29 cellular contexts compared by ENCODE assay signal in the genomic region with DNA sequence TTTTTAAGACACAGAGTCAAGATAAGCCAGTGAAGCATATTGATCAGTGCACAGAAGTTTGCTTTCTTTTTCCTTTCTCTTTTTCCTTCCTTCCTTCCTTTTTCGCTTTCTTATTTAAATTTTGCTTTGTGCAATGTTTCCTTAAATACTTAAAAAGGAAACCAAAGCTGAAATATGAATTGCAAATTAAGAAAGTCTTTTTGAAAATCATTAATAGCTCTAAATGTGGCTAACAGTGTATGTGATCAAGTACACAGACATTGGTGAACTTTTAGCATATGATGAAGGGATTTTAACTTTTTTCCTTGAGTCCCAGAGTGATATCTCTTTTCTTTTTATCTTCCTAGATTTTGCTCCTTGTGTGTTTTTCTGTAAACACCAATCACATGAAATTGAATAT.
"Had no signal": no experiment of that assay in that cellular context is flagged by ENCODE, and none has a peak within 500 bp of the region (broad histone marks: within the 10 kb centered on the region; RNA-seq: fewer than 3 reads in every experiment).

No MANE protein-coding gene starts in this region.

- H3K9ac ChIP-seq: neural progenitor cell, parathyroid adenoma had no signal

- H3K36me3 Mint-ChIP-seq: neural progenitor cell; stimulated activated effector memory CD8-positive, alpha-beta T cell treated with anti-CD3 and anti-CD28 coated beads, Interleukin-12 subunit alpha, Interleukin-12 subunit beta, amount 100 ng/mL, for 72 hours; type B pancreatic cell had no signal

- ATAC-seq: natural killer cell; psoas muscle; right cardiac atrium; right lobe of liver; stimulated activated effector memory CD8-positive, alpha-beta T cell treated with anti-CD3 and anti-CD28 coated beads, Interleukin-12 subunit alpha, Interleukin-12 subunit beta, amount 100 ng/mL, for 72 hours; stimulated activated naive CD8-positive, alpha-beta T cell treated with anti-CD3 and anti-CD28 coated beads, Interleukin-15, amount 100 ng/mL, for 72 hours; stimulated activated naive CD8-positive, alpha-beta T cell treated with anti-CD3 and anti-CD28 coated beads, Interleukin-15, Interleukin-2, amounts not matched to agents 100 U/mL and 50 U/mL, for 24 hours; upper lobe of right lung had no signal

- H3K4me2 ChIP-seq: neural progenitor cell had no signal

- DNase-seq: natural killer cell; occipital lobe; ovary; posterior cingulate gyrus; psoas muscle; right cardiac atrium; right lobe of liver; sigmoid colon; small intestine; stimulated activated CD4-positive, alpha-beta T cell treated with anti-CD3 and anti-CD28 coated beads, Interleukin-15, amount 100 ng/mL, for 24 hours; stimulated activated CD4-positive, alpha-beta T cell treated with anti-CD3 and anti-CD28 coated beads, Interleukin-2, amount 100 ng/mL, for 24 hours; stimulated activated CD4-positive, alpha-beta T cell treated with anti-CD3 and anti-CD28 coated beads, Interleukin-2, amount 100 ng/mL, for 48 hours; stimulated activated CD4-positive, alpha-beta T cell treated with anti-CD3 and anti-CD28 coated beads, Interleukin-4, amount 100 ng/mL, for 24 hours; stimulated activated naive CD4-positive, alpha-beta T cell; stimulated activated naive CD8-positive, alpha-beta T cell treated with anti-CD3 and anti-CD28 coated beads, Interleukin-15, amount 100 ng/mL, for 72 hours; stimulated activated naive CD8-positive, alpha-beta T cell treated with anti-CD3 and anti-CD28 coated beads, Interleukin-15, Interleukin-2, amounts not matched to agents 100 U/mL and 50 U/mL, for 24 hours; substantia nigra; testis; tibial artery; transverse colon; upper lobe of right lung; uterus had no signal

- H3K27me3 Mint-ChIP-seq: progenitor cell of endocrine pancreas; stimulated activated naive CD8-positive, alpha-beta T cell treated with anti-CD3 and anti-CD28 coated beads, Interleukin-15, amount 100 ng/mL, for 72 hours; type B pancreatic cell had no signal

- H3K4me3 ChIP-seq: neural progenitor cell, ovary, psoas muscle, right lobe of liver, sigmoid colon, suprapubic skin, testis, tibial artery, transverse colon, upper lobe of right lung, uterus had no signal

- H3K4me1 ChIP-seq: neural progenitor cell, parathyroid adenoma, psoas muscle, right lobe of liver, sigmoid colon, suprapubic skin, testis, tibial artery, transverse colon, upper lobe of right lung, uterus had no signal

- H3K4me1 Mint-ChIP-seq: natural killer cell; nephron; neural progenitor cell; stimulated activated effector memory CD8-positive, alpha-beta T cell treated with anti-CD3 and anti-CD28 coated beads, Interleukin-12 subunit alpha, Interleukin-12 subunit beta, amount 100 ng/mL, for 72 hours; stimulated activated naive CD8-positive, alpha-beta T cell treated with anti-CD3 and anti-CD28 coated beads, Interleukin-15, amount 100 ng/mL, for 72 hours had no signal

- H2AFZ ChIP-seq: neural progenitor cell, parathyroid adenoma had no signal

- H3K27me3 ChIP-seq: neural progenitor cell, ovary, right lobe of liver, sigmoid colon, suprapubic skin, testis, tibial artery, transverse colon, upper lobe of right lung, uterus had no signal

- H3K27ac ChIP-seq: neural progenitor cell, ovary, parathyroid adenoma, psoas muscle, right lobe of liver, sigmoid colon, suprapubic skin, testis, tibial artery, transverse colon, upper lobe of right lung, uterus had no signal

- H3K79me2 ChIP-seq: parathyroid adenoma had no signal

- H3K9me3 Mint-ChIP-seq: nephron, neural progenitor cell had no signal

- H3K9me3 ChIP-seq: ovary, psoas muscle, right lobe of liver, suprapubic skin, testis, tibial artery, upper lobe of right lung, uterus had no signal

- H3K4me3 Mint-ChIP-seq: natural killer cell; nephron; neural progenitor cell; stimulated activated effector memory CD8-positive, alpha-beta T cell treated with anti-CD3 and anti-CD28 coated beads, Interleukin-12 subunit alpha, Interleukin-12 subunit beta, amount 100 ng/mL, for 72 hours; stimulated activated naive CD8-positive, alpha-beta T cell treated with anti-CD3 and anti-CD28 coated beads, Interleukin-15, amount 100 ng/mL, for 72 hours; type B pancreatic cell had no signal

- H3K27ac Mint-ChIP-seq: natural killer cell; nephron; neural progenitor cell; progenitor cell of endocrine pancreas; stimulated activated effector memory CD8-positive, alpha-beta T cell treated with anti-CD3 and anti-CD28 coated beads, Interleukin-12 subunit alpha, Interleukin-12 subunit beta, amount 100 ng/mL, for 72 hours; stimulated activated naive CD8-positive, alpha-beta T cell treated with anti-CD3 and anti-CD28 coated beads, Interleukin-15, amount 100 ng/mL, for 72 hours; type B pancreatic cell had no signal

- H3K36me3 ChIP-seq: neural progenitor cell, ovary, right lobe of liver, sigmoid colon, suprapubic skin, tibial artery, transverse colon, upper lobe of right lung, uterus had no signal
